In the genomic region with DNA sequence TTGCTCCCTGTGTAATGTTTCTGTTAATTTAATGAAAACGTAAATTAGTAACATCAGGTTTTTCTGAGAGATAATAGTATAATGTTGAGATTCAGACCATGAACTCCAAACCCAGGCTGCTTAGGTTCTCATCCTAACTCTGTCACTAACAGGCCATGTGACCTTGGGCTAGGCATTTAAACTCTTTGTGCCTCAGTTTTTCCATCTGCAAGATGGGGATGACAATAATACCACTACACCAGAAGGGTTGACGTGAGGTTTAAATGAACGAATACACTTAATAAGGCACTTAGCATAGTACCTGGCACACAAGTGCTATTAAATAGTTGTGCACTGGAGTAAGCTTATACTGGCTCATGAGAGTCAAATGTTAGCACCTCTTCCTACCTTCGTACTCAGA, we compare ENCODE assay signal across 34 cellular contexts.
"Had no signal": no experiment of that assay in that cellular context is flagged by ENCODE, and none has a peak within 500 bp of the region (broad histone marks: within the 10 kb centered on the region; RNA-seq: fewer than 3 reads in every experiment).

No MANE protein-coding gene starts in this region.

- H3K27ac ChIP-seq: adrenal gland, ascending aorta, body of pancreas, brain microvascular endothelial cell, breast epithelium, cardiac muscle cell had no signal

- ATAC-seq: activated naive CD4-positive, alpha-beta T cell treated with anti-CD3 and anti-CD28 coated beads, Interleukin-2, amount 50 U/mL, for 72 hours; activated naive CD8-positive, alpha-beta T cell treated with anti-CD3 and anti-CD28 coated beads, Interleukin-2, amount 50 U/mL, for 24 hours; activated T-cell treated with anti-CD3 and anti-CD28 coated beads, Interleukin-2, amount 50 U/mL, for 4 hours; activated T-cell treated with anti-CD3 and anti-CD28 coated beads, Interleukin-2, amount 50 U/mL, for 72 hours; activated T-helper 17 cell treated with anti-CD3 and anti-CD28 coated beads, Interleukin-2, amount 50 U/mL, for 72 hours; body of pancreas had no signal

- H3K4me1 ChIP-seq: adrenal gland, ascending aorta, body of pancreas, breast epithelium had no signal

- H3K9me3 ChIP-seq: adrenal gland, ascending aorta, body of pancreas, breast epithelium had no signal

- H3K36me3 ChIP-seq: adrenal gland, ascending aorta, brain microvascular endothelial cell, breast epithelium, cardiac muscle cell had no signal

- H3K27me3 ChIP-seq: adrenal gland, ascending aorta, body of pancreas, brain microvascular endothelial cell, breast epithelium, cardiac muscle cell had no signal

- FAIRE-seq: astrocyte, bronchial epithelial cell had no signal

- DNase-seq: activated effector memory CD4-positive, alpha-beta T cell treated with anti-CD3 and anti-CD28 coated beads, Interleukin-2, amount 50 U/mL, for 16 hours; activated effector memory CD4-positive, alpha-beta T cell treated with Interleukin-2 at 50 U/mL for 16 hours; activated gamma-delta T cell; activated gamma-delta T cell treated with Interleukin-2 at 50 U/mL for 16 hours; activated naive CD4-positive, alpha-beta T cell; activated naive CD4-positive, alpha-beta T cell treated with anti-CD3 and anti-CD28 coated beads for 36 hours; activated naive CD4-positive, alpha-beta T cell treated with anti-CD3 and anti-CD28 coated beads, Interleukin-2, amount 10 ng/mL, durations not matched to agents 7 days and 5 days; activated naive CD4-positive, alpha-beta T cell treated with anti-CD3 and anti-CD28 coated beads, Interleukin-2, amount 50 U/mL, for 16 hours; activated naive CD4-positive, alpha-beta T cell treated with Interleukin-2 at 50 U/mL for 16 hours; activated naive CD8-positive, alpha-beta T cell treated with anti-CD3 and anti-CD28 coated beads for 36 hours; activated naive CD8-positive, alpha-beta T cell treated with anti-CD3 and anti-CD28 coated beads, Interleukin-2, amount 10 ng/mL, durations not matched to agents 7 days and 5 days; activated naive CD8-positive, alpha-beta T cell treated with anti-CD3 and anti-CD28 coated beads, Interleukin-2, amount 50 U/mL, for 24 hours; activated T-cell treated with anti-CD3 and anti-CD28 coated beads, Interleukin-2, amount 50 U/mL, for 1 hour; activated T-cell treated with anti-CD3 and anti-CD28 coated beads, Interleukin-2, amount 50 U/mL, for 24 hours; activated T-cell treated with anti-CD3 and anti-CD28 coated beads, Interleukin-2, amount 50 U/mL, for 4 hours; activated T-cell treated with anti-CD3 and anti-CD28 coated beads, Interleukin-2, amount 50 U/mL, for 48 hours; activated T-cell treated with anti-CD3 and anti-CD28 coated beads, Interleukin-2, amount 50 U/mL, for 72 hours; adrenal gland; amniotic stem cell; amygdala; anterior cingulate cortex; aorta; body of pancreas; brain microvascular endothelial cell; caudate nucleus; central memory CD4-positive, alpha-beta T cell; cerebellar nuclear complex had no signal

- H3K4me3 ChIP-seq: adrenal gland, ascending aorta, body of pancreas, breast epithelium, cardiac muscle cell had no signal
